ENCODE assay signal across 19 cellular contexts in genomic region chr4:1226167-1226514, GRCh38. TPM values are rescaled to one million over a fixed set of nuclear protein-coding genes. Genes with fewer than 3 reads are reported as not detected.
A peak's percentile ranks its signal among the peaks of the same experiment; 100 is the strongest.
DNase-seq lines count a peak whose midpoint lies in the region; ATAC-seq and TF ChIP-seq lines count a peak whose summit lies in the region.
"Had no signal": no experiment of that assay in that cellular context is flagged by ENCODE, and none has a peak within 500 bp of the region (broad histone marks: within the 10 kb centered on the region; RNA-seq: fewer than 3 reads in every experiment).

No MANE protein-coding gene starts in this region.

- no peak for DNase-seq in Right ventricle myocardium inferior (ENCODE audit: missing footprints)
- DNase-seq in cardiac septum (ENCODE audit: low spot score): no peak
- peak; percentile 85 to 94 (median 91) for DNase-seq in right cardiac atrium
- no peak for DNase-seq in trophoblast cell
- no peak for DNase-seq in GDM1 (lab: John Stamatoyannopoulos, UW)
- no peak for DNase-seq in activated T-cell treated with anti-CD3 and anti-CD28 coated beads, Interleukin-2, amount 50 U/mL, for 4 hours
- DNase-seq: AML-193, Karpas-422, NCI-H1417 treated with DMSO at 0.1 percent for 48 hours, NCI-H187 treated with DMSO at 0.1 percent for 48 hours, NCI-H226, NCI-H524 had no signal

- peak overlapping the region in 2 of 3 experiments; percentile 18 to 70 for H3K27ac Mint-ChIP-seq in nephron
- H3K27ac Mint-ChIP-seq: IgD-negative memory B cell had no signal

- ATAC-seq in Right ventricle myocardium inferior (peak; percentile 62), right cardiac atrium (peak; percentile 75 to 88), HG03571 (IDR thresholded peaks at IDR 0.05; ENCODE audit: unreplicated experiment) (no peak)
- no peak for ATAC-seq in activated T-cell treated with anti-CD3 and anti-CD28 coated beads, Interleukin-2, amount 50 U/mL, for 4 hours

- H4K8ac ChIP-seq in trophoblast cell (ENCODE audit: low read depth, low read length): no peak overlapping the region

- 32% methylated on average over 15 of the region's 15 CpGs for WGBS in right cardiac atrium
- no CpG with 5 or more reads among the region's 15 CpGs for WGBS in trophoblast cell (ENCODE audit: extremely low coverage, insufficient coverage, insufficient read length)

- intact Hi-C loops in Right ventricle myocardium inferior (cut with DNase I) (no loop called here), cardiac septum (cut with DNase I) (no loop called here), right cardiac atrium (cut with DNase I) (no loop called here)

- no peak overlapping the region for H3K4me3 ChIP-seq in right cardiac atrium (ENCODE audit: low read length)
- no peak overlapping the region for H3K4me3 ChIP-seq in trophoblast cell (ENCODE audit: low read depth, low read length)
- H3K4me3 ChIP-seq: HAP-1 had no signal

- H3K4me3 Mint-ChIP-seq in nephron: no peak overlapping the region
- H3K4me3 Mint-ChIP-seq in activated T-cell treated with anti-CD3 and anti-CD28 coated beads, Interleukin-2, amount 50 U/mL, for 4 hours: no peak overlapping the region
- H3K4me3 Mint-ChIP-seq: IgD-negative memory B cell had no signal

- no peak overlapping the region for H2BK120ac ChIP-seq in trophoblast cell (ENCODE audit: insufficient read depth, low read length, poor library complexity)

- no peak overlapping the region for H3K18ac ChIP-seq in trophoblast cell (ENCODE audit: low read length)

- no peak overlapping the region for H2BK5ac ChIP-seq in trophoblast cell (ENCODE audit: low read depth, low read length, poor library complexity)

- H3K9me3 ChIP-seq in right cardiac atrium (ENCODE audit: control insufficient read depth, low read length) (no peaks in the 10 kb centered on the region), trophoblast cell (ENCODE audit: insufficient read depth, low read depth, low read length) (peaks cover 10% of the 10 kb centered on the region)
- H3K9me3 ChIP-seq: HAP-1 had no signal

- no peak overlapping the region for H2AFZ ChIP-seq in trophoblast cell (ENCODE audit: insufficient read depth, low read length, poor library complexity)

- H3K14ac ChIP-seq in trophoblast cell (ENCODE audit: low read length): no peak overlapping the region

- no peak overlapping the region for H2BK12ac ChIP-seq in trophoblast cell (ENCODE audit: low read length)

- H2AK5ac ChIP-seq in trophoblast cell (ENCODE audit: low read length): no peak overlapping the region

- H3K36me3 ChIP-seq in trophoblast cell (ENCODE audit: control insufficient read depth in 1 of 2, insufficient read depth in 2 of 2, low read length in 2 of 2): peaks cover 97 to 98% of the 10 kb centered on the region in 2 experiments

- H3K79me1 ChIP-seq in trophoblast cell (ENCODE audit: low read length): no peaks in the 10 kb centered on the region

- H3K4me2 ChIP-seq in trophoblast cell (ENCODE audit: low read length): no peak overlapping the region

- H3K23ac ChIP-seq in trophoblast cell (ENCODE audit: low read length): no peak overlapping the region

- H3K9me3 Mint-ChIP-seq in nephron: no peaks in the 10 kb centered on the region
- H3K9me3 Mint-ChIP-seq in activated T-cell treated with anti-CD3 and anti-CD28 coated beads, Interleukin-2, amount 50 U/mL, for 4 hours: no peaks in the 10 kb centered on the region
- H3K9me3 Mint-ChIP-seq: IgD-negative memory B cell had no signal

- no peak for TF ChIP-seq CTCF in nephron (IDR thresholded peaks at IDR 0.05; ENCODE audit: unreplicated experiment in 3 of 3)

- H3K4me1 ChIP-seq in right cardiac atrium (ENCODE audit: control insufficient read depth, insufficient read depth, low read length) (no peaks in the 10 kb centered on the region), trophoblast cell (ENCODE audit: control insufficient read depth in 1 of 2, insufficient read depth in 2 of 2, low read length in 2 of 2) (no peaks in the 10 kb centered on the region)
- H3K4me1 ChIP-seq: HAP-1 had no signal

- peak overlapping the region; percentile 3 for H3K27ac ChIP-seq in right cardiac atrium (ENCODE audit: low read length)
- no peak overlapping the region for H3K27ac ChIP-seq in trophoblast cell (ENCODE audit: low read depth, low read length)
- H3K27ac ChIP-seq: 22Rv1, C4-2B, HL-60 had no signal

- H3K4me1 Mint-ChIP-seq in nephron: peaks cover 4% of the 10 kb centered on the region
- peaks cover 2% of the 10 kb centered on the region for H3K4me1 Mint-ChIP-seq in activated T-cell treated with anti-CD3 and anti-CD28 coated beads, Interleukin-2, amount 50 U/mL, for 4 hours (ENCODE audit: low read depth)

- H3K36me3 Mint-ChIP-seq in nephron (ENCODE audit: low read depth): peaks cover 47% of the 10 kb centered on the region
- peaks cover 35% of the 10 kb centered on the region for H3K36me3 Mint-ChIP-seq in activated T-cell treated with anti-CD3 and anti-CD28 coated beads, Interleukin-2, amount 50 U/mL, for 4 hours (ENCODE audit: insufficient read depth)

- H4K91ac ChIP-seq in trophoblast cell (ENCODE audit: low read depth, low read length): no peak overlapping the region

- H3K27me3 Mint-ChIP-seq in nephron (ENCODE audit: low read depth): no peaks in the 10 kb centered on the region
- H3K27me3 Mint-ChIP-seq in activated T-cell treated with anti-CD3 and anti-CD28 coated beads, Interleukin-2, amount 50 U/mL, for 4 hours (ENCODE audit: low read depth): no peaks in the 10 kb centered on the region
- H3K27me3 Mint-ChIP-seq: IgD-negative memory B cell had no signal

- H3K27me3 ChIP-seq in right cardiac atrium (ENCODE audit: control insufficient read depth, insufficient read depth) (no peaks in the 10 kb centered on the region), trophoblast cell (ENCODE audit: insufficient read depth, low read length) (no peaks in the 10 kb centered on the region)

- H4K12ac ChIP-seq in trophoblast cell (ENCODE audit: low read depth, low read length): no peak overlapping the region

- H3K4ac ChIP-seq in trophoblast cell (ENCODE audit: low read depth, low read length): no peak overlapping the region

- H3K79me2 ChIP-seq in trophoblast cell (ENCODE audit: control insufficient read depth, insufficient read depth, low read length, poor library complexity): no peaks in the 10 kb centered on the region

- H3K9ac ChIP-seq in trophoblast cell (ENCODE audit: low read length): no peak overlapping the region

RNA-seq across cellular contexts. Expression of gene CTBP1, which starts 22.8 kb away (rescaled TPM):
- total RNA-seq in Right ventricle myocardium inferior (121 TPM), cardiac septum (129 TPM), right cardiac atrium (100 to 1,000 TPM; 123 to 145 (median 134) TPM)
- 119 TPM for polyA plus RNA-seq in right cardiac atrium
- polyA plus RNA-seq in trophoblast cell (2013): 76.4 and 79.7 TPM in 2 replicates
- 100 to 1,000 TPM; 166 to 186 (median 177) TPM for total RNA-seq in activated T-cell treated with anti-CD3 and anti-CD28 coated beads, Interleukin-2, amount 50 U/mL, for 4 hours

RNA-seq across cellular contexts. Expression of gene SPON2, which starts 53.8 kb away (rescaled TPM):
- 22.6 TPM for total RNA-seq in Right ventricle myocardium inferior
- 19.8 TPM for total RNA-seq in cardiac septum
- total RNA-seq in right cardiac atrium: 10 to 100 TPM; 12.2 to 27.4 (median 14.2) TPM
- polyA plus RNA-seq in right cardiac atrium: 9.6 TPM
- 13.7 TPM in 2 replicates for polyA plus RNA-seq in trophoblast cell (2013)
- 1 to 10 TPM; 1.4 to 2.1 (median 2.1) TPM for total RNA-seq in activated T-cell treated with anti-CD3 and anti-CD28 coated beads, Interleukin-2, amount 50 U/mL, for 4 hours

Comparison
In these comparisons a context has a peak if more than half of its experiments do, and no peak if none do; other contexts are left out.
1. DNase-seq: peak in right cardiac atrium (3 of 3); none in Right ventricle myocardium inferior (single experiment), cardiac septum (single experiment), trophoblast cell (0 of 2), GDM1 (single experiment) and activated T-cell treated with anti-CD3 and anti-CD28 coated beads, Interleukin-2, amount 50 U/mL, for 4 hours (single experiment).
2. ATAC-seq: peak in Right ventricle myocardium inferior (single experiment) and right cardiac atrium (2 of 2); none in HG03571 (single experiment) and activated T-cell treated with anti-CD3 and anti-CD28 coated beads, Interleukin-2, amount 50 U/mL, for 4 hours (0 of 2).